ENCODE assay signal across 18 cellular contexts in genomic region chr13:40875048-40875447, GRCh38.
"Had no signal": no experiment of that assay in that cellular context is flagged by ENCODE, and none has a peak within 500 bp of the region (broad histone marks: within the 10 kb centered on the region; RNA-seq: fewer than 3 reads in every experiment).

No MANE protein-coding gene starts in this region.

- H3K27me3 ChIP-seq: foreskin keratinocyte, pancreas, sigmoid colon, suprapubic skin, transverse colon had no signal

- ATAC-seq: foreskin keratinocyte, left cardiac atrium, pancreas had no signal

- H3K27ac ChIP-seq: foreskin keratinocyte, left ventricle myocardium inferior, pancreas, psoas muscle, sigmoid colon, suprapubic skin, transverse colon had no signal

- H3K4me3 ChIP-seq: left ventricle myocardium inferior, lung, pancreas, psoas muscle, sigmoid colon, suprapubic skin, transverse colon had no signal

- DNase-seq: effector memory CD4-positive, alpha-beta T cell; kidney; left cardiac atrium; left ventricle myocardium inferior; naive B cell; occipital lobe; pancreas; psoas muscle; retina; sigmoid colon; small intestine; stimulated activated CD4-positive, alpha-beta T cell treated with anti-CD3 and anti-CD28 coated beads, Interleukin-12 subunit alpha, Interleukin-12 subunit beta, amount 100 ng/mL, for 4 hours; stimulated activated naive CD4-positive, alpha-beta T cell treated with Interleukin-2 at 50 U/mL for 16 hours; transverse colon had no signal

- H3K4me1 ChIP-seq: foreskin keratinocyte, left ventricle myocardium inferior, pancreas, psoas muscle, sigmoid colon, suprapubic skin, transverse colon had no signal

- H3K4me3 Mint-ChIP-seq: nephron had no signal

- H3K27ac Mint-ChIP-seq: nephron had no signal

- H3K4me1 Mint-ChIP-seq: naive B cell, nephron had no signal

- H3K27me3 Mint-ChIP-seq: naive B cell had no signal
